In genomic region chr14:69350892-69351291, GRCh38 we compare ENCODE assay signal across 30 cellular contexts.
"Had no signal": no experiment of that assay in that cellular context is flagged by ENCODE, and none has a peak within 500 bp of the region (broad histone marks: within the 10 kb centered on the region; RNA-seq: fewer than 3 reads in every experiment).

No MANE protein-coding gene starts in this region.

- ATAC-seq: activated naive CD8-positive, alpha-beta T cell treated with anti-CD3 and anti-CD28 coated beads, Interleukin-2, amount 50 U/mL, for 24 hours; Right ventricle myocardium inferior; SK-N-SH treated with all-trans-retinoic acid at 6 μM for 48 hours; T-cell had no signal

- DNase-seq: activated B cell treated with CpG ODN at 0.5 μM for 24 hours; activated CD4-positive, alpha-beta memory T cell treated with anti-CD3 and anti-CD28 coated beads for 36 hours; activated CD4-positive, alpha-beta T cell treated with anti-CD3 and anti-CD28 coated beads for 4 hours; activated CD4-positive, alpha-beta T cell treated with anti-CD3 and anti-CD28 coated beads, Interleukin-2, amount 50 U/mL, for 1 hour; activated CD4-positive, CD25-positive, alpha-beta regulatory T cell treated with anti-CD3 and anti-CD28 coated beads, Interleukin-2, amount 50 U/mL, for 72 hours; activated CD8-positive, alpha-beta memory T cell treated with anti-CD3 and anti-CD28 coated beads, Interleukin-2, amount 50 U/mL, for 4 hours; activated effector memory CD4-positive, alpha-beta T cell treated with Interleukin-2 at 50 U/mL for 16 hours; activated naive CD4-positive, alpha-beta T cell treated with anti-CD3 and anti-CD28 coated beads, Interleukin-2, amount 10 ng/mL, durations not matched to agents 7 days and 5 days; activated naive CD8-positive, alpha-beta T cell treated with anti-CD3 and anti-CD28 coated beads, Interleukin-2, amount 50 U/mL, for 24 hours; activated T-cell treated with anti-CD3 and anti-CD28 coated beads for 4 hours; activated T-cell treated with anti-CD3 and anti-CD28 coated beads, Interleukin-2, amount 50 U/mL, for 48 hours; anterior cingulate cortex; caudate nucleus; cerebellar nuclear complex; NCI-H1105 treated with DMSO at 0.1 percent for 48 hours; NCI-H1436; NCI-H1694 treated with DMSO at 0.1 percent for 48 hours; NCI-H2029; NCI-H345; NCI-H526 treated with DMSO at 0.1 percent for 48 hours; NCI-H774; PC-9; T-cell; T-helper 9 cell had no signal

- H3K27me3 Mint-ChIP-seq: activated B cell treated with CpG ODN at 0.5 μM for 24 hours had no signal

- H3K4me3 Mint-ChIP-seq: activated B cell treated with CpG ODN at 0.5 μM for 24 hours; activated CD4-positive, alpha-beta memory T cell treated with anti-CD3 and anti-CD28 coated beads for 36 hours; activated naive CD4-positive, alpha-beta T cell treated with anti-CD3 and anti-CD28 coated beads, Interleukin-2, amount 10 ng/mL, durations not matched to agents 7 days and 5 days; activated naive CD8-positive, alpha-beta T cell; activated naive CD8-positive, alpha-beta T cell treated with anti-CD3 and anti-CD28 coated beads, Interleukin-2, amount 50 U/mL, for 24 hours; brain; T-cell had no signal

- H3K4me3 ChIP-seq: PC-9 had no signal

- H3K27ac Mint-ChIP-seq: activated CD4-positive, alpha-beta memory T cell treated with anti-CD3 and anti-CD28 coated beads for 36 hours; activated naive CD4-positive, alpha-beta T cell treated with anti-CD3 and anti-CD28 coated beads, Interleukin-2, amount 10 ng/mL, durations not matched to agents 7 days and 5 days; activated naive CD8-positive, alpha-beta T cell; activated naive CD8-positive, alpha-beta T cell treated with anti-CD3 and anti-CD28 coated beads, Interleukin-2, amount 50 U/mL, for 24 hours had no signal

- H3K4me2 ChIP-seq: PC-9 had no signal

- H3K36me3 Mint-ChIP-seq: activated CD4-positive, alpha-beta memory T cell treated with anti-CD3 and anti-CD28 coated beads for 36 hours; activated naive CD4-positive, alpha-beta T cell treated with anti-CD3 and anti-CD28 coated beads, Interleukin-2, amount 10 ng/mL, durations not matched to agents 7 days and 5 days; activated naive CD8-positive, alpha-beta T cell; T-cell had no signal

- H2AFZ ChIP-seq: PC-9 had no signal

- H3K9me3 Mint-ChIP-seq: activated B cell treated with CpG ODN at 0.5 μM for 24 hours; activated CD4-positive, alpha-beta memory T cell treated with anti-CD3 and anti-CD28 coated beads for 36 hours; activated naive CD4-positive, alpha-beta T cell treated with anti-CD3 and anti-CD28 coated beads, Interleukin-2, amount 10 ng/mL, durations not matched to agents 7 days and 5 days; activated naive CD8-positive, alpha-beta T cell treated with anti-CD3 and anti-CD28 coated beads, Interleukin-2, amount 50 U/mL, for 24 hours; brain; T-cell had no signal

- H3K27ac ChIP-seq: PC-9, RWPE1, VCaP had no signal
